In genomic region chr19:39970424-39970673, GRCh38 we compare ENCODE assay signal across 1 cellular context.
TF ChIP-seq lines count a peak whose summit lies in the region.

No MANE protein-coding gene starts in this region.

TF ChIP-seq in GM23338, 12 proteins besides CTCF, POLR2A, EP300 and RAD21 (continued from another document):
- TF ChIP-seq EZH2 (IDR thresholded peaks at IDR 0.05; ENCODE audit: low read depth, unreplicated experiment) (no peak), POLR2AphosphoS5 (IDR thresholded peaks at IDR 0.05; ENCODE audit: low read depth) (no peak), EZH2phosphoT487 (IDR thresholded peaks at IDR 0.05; ENCODE audit: unreplicated experiment) (no peak), CREB1 (CRISPR knock-in tag; IDR thresholded peaks at IDR 0.05; ENCODE audit: low read depth) (no peak), NANOG (IDR thresholded peaks at IDR 0.05; ENCODE audit: borderline replicate concordance) (no peak), ZNF114 (CRISPR knock-in tag; IDR thresholded peaks at IDR 0.05) (no peak), ZNF331 (CRISPR knock-in tag; IDR thresholded peaks at IDR 0.05; ENCODE audit: low read depth) (no peak), JUNB (IDR thresholded peaks at IDR 0.05; ENCODE audit: unreplicated experiment) (no peak), ZNF462 (CRISPR knock-in tag; IDR thresholded peaks at IDR 0.05) (no peak)
- TF ChIP-seq, protein P1, sequence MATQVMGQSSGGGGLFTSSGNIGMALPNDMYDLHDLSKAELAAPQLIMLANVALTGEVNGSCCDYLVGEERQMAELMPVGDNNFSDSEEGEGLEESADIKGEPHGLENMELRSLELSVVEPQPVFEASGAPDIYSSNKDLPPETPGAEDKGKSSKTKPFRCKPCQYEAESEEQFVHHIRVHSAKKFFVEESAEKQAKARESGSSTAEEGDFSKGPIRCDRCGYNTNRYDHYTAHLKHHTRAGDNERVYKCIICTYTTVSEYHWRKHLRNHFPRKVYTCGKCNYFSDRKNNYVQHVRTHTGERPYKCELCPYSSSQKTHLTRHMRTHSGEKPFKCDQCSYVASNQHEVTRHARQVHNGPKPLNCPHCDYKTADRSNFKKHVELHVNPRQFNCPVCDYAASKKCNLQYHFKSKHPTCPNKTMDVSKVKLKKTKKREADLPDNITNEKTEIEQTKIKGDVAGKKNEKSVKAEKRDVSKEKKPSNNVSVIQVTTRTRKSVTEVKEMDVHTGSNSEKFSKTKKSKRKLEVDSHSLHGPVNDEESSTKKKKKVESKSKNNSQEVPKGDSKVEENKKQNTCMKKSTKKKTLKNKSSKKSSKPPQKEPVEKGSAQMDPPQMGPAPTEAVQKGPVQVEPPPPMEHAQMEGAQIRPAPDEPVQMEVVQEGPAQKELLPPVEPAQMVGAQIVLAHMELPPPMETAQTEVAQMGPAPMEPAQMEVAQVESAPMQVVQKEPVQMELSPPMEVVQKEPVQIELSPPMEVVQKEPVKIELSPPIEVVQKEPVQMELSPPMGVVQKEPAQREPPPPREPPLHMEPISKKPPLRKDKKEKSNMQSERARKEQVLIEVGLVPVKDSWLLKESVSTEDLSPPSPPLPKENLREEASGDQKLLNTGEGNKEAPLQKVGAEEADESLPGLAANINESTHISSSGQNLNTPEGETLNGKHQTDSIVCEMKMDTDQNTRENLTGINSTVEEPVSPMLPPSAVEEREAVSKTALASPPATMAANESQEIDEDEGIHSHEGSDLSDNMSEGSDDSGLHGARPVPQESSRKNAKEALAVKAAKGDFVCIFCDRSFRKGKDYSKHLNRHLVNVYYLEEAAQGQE (IDR thresholded peaks at IDR 0.05; ENCODE audit: unreplicated experiment): no peak
- TF ChIP-seq, protein P2, sequence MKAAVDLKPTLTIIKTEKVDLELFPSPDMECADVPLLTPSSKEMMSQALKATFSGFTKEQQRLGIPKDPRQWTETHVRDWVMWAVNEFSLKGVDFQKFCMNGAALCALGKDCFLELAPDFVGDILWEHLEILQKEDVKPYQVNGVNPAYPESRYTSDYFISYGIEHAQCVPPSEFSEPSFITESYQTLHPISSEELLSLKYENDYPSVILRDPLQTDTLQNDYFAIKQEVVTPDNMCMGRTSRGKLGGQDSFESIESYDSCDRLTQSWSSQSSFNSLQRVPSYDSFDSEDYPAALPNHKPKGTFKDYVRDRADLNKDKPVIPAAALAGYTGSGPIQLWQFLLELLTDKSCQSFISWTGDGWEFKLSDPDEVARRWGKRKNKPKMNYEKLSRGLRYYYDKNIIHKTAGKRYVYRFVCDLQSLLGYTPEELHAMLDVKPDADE (IDR thresholded peaks at IDR 0.05): no peak
